Comparison of ENCODE assay signal across 8 cellular contexts in the genomic region with DNA sequence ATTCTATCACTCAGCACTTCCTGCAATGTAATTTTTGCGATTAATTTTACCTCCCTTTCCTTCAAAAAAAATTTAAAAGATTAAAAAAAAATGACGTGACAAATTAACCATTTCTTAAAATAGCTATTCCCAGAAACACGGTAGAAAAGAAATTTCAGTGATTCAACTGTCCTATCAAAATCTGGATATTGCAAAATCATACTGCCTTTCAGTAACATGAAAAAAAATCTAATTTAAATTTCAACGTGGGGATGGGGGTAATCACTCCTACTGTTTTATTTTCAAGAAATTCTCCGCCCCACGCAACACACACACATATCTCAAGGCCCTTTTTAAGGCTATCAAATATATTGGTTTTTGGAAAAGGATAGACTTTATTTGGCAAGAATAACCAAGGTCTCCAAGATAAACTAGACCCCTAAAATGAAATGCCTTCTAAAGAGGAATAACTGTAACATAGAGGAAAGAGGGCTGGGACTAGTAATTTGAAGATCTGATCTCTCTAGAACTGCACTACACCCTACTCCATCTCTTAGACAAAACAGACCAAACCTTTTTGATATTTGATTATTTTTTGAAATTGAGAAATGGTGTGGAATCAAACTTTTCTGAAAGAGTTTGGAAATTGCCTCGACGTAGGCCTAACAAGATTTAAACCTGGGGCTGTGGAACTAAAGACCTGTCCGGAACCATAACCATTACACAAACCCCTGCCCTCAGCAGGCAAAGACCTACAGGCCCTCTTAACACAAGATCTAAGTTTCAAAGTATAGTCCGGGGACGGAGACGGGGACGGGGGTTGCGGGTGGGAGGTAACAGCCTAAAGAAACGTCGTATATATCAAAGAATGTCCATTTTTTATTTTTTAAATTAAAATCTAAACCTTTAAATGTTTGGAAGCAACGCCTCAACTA. TPM values are rescaled to one million over a fixed set of nuclear protein-coding genes. Genes with fewer than 3 reads are reported as not detected.
DNase-seq lines count a peak whose midpoint lies in the region; ATAC-seq and TF ChIP-seq lines count a peak whose summit lies in the region.

No MANE protein-coding gene starts in this region.

- peak overlapping the region; percentile 93 for H3K4me3 Mint-ChIP-seq in T-helper 1 cell treated with Interleukin-12 subunit alpha and Interleukin-12 subunit beta and Interleukin-4 antibody, amounts not matched to agents 30 μg/mL and 1 μg/mL, for 36 hours

- no peak for DNase-seq in T-helper 1 cell
- DNase-seq in RWPE1 (ENCODE audit: low spot score) = peak; percentile 13
- no peak for DNase-seq in effector memory CD4-positive, alpha-beta T cell
- DNase-seq in posterior vena cava (ENCODE audit: low spot score) = no peak

- intact Hi-C loops in posterior vena cava (cut with DNase I) = no loop called here

- ATAC-seq in GM18867 (IDR thresholded peaks at IDR 0.05; ENCODE audit: unreplicated experiment) = no peak
- ATAC-seq in HG02798 (IDR thresholded peaks at IDR 0.05; ENCODE audit: poor library complexity, unreplicated experiment) = no peak

- peaks cover 9% of the 10 kb centered on the region for H3K36me3 Mint-ChIP-seq in T-helper 1 cell treated with Interleukin-12 subunit alpha and Interleukin-12 subunit beta and Interleukin-4 antibody, amounts not matched to agents 30 μg/mL and 1 μg/mL, for 36 hours (ENCODE audit: low read depth)

- H3K27ac ChIP-seq in RWPE1 (peak overlapping the region; percentile 94), muscle layer of duodenum (ENCODE audit: low read length) (peak overlapping the region; percentile 85)
- peak overlapping the region; percentile 83 for H3K27ac ChIP-seq in effector memory CD4-positive, alpha-beta T cell (ENCODE audit: insufficient read depth, low read length, poor library complexity, severe bottlenecking)

- no peaks in the 10 kb centered on the region for H3K9me3 Mint-ChIP-seq in T-helper 1 cell treated with Interleukin-12 subunit alpha and Interleukin-12 subunit beta and Interleukin-4 antibody, amounts not matched to agents 30 μg/mL and 1 μg/mL, for 36 hours

- CTCF ChIA-PET in RWPE1 (lab: Yijun Ruan, JAX) = interaction anchor here (0.8 kb wide), 1 partner anchor 9 kb away, joined by 5 read pairs; no protein-coding TSS in a partner anchor

- H3K4me3 ChIP-seq in effector memory CD4-positive, alpha-beta T cell (ENCODE audit: insufficient read depth, low read depth, low read length, poor library complexity, severe bottlenecking) = peak overlapping the region; percentile 96
- H3K4me3 ChIP-seq in muscle layer of duodenum (ENCODE audit: low read depth in 1 of 2, low read length in 2 of 2) = peak overlapping the region; percentile 67 to 81

- no peaks in the 10 kb centered on the region for H3K9me3 ChIP-seq in effector memory CD4-positive, alpha-beta T cell (ENCODE audit: control insufficient read depth, low read length)
- no peaks in the 10 kb centered on the region for H3K9me3 ChIP-seq in muscle layer of duodenum (ENCODE audit: control insufficient read depth in 1 of 2, low read length in 2 of 2)

- H3K4me1 ChIP-seq in effector memory CD4-positive, alpha-beta T cell (ENCODE audit: control insufficient read depth, insufficient read depth, low read length, poor library complexity, severe bottlenecking) = peaks cover 12% of the 10 kb centered on the region
- H3K4me1 ChIP-seq in muscle layer of duodenum (ENCODE audit: control insufficient read depth in 1 of 2, insufficient read depth in 2 of 2, low read length in 2 of 2) = peaks cover 8 to 14% of the 10 kb centered on the region in 2 donors

- peak overlapping the region; percentile 93 for H3K27ac Mint-ChIP-seq in T-helper 1 cell treated with Interleukin-12 subunit alpha and Interleukin-12 subunit beta and Interleukin-4 antibody, amounts not matched to agents 30 μg/mL and 1 μg/mL, for 36 hours

- no peaks in the 10 kb centered on the region for H3K36me3 ChIP-seq in effector memory CD4-positive, alpha-beta T cell (ENCODE audit: control insufficient read depth, insufficient read depth, low read length)
- peaks cover 4 to 9% of the 10 kb centered on the region in 2 donors for H3K36me3 ChIP-seq in muscle layer of duodenum (ENCODE audit: control insufficient read depth in 1 of 2, insufficient read depth in 2 of 2, low read length in 2 of 2)

- H3K4me1 Mint-ChIP-seq in T-helper 1 cell treated with Interleukin-12 subunit alpha and Interleukin-12 subunit beta and Interleukin-4 antibody, amounts not matched to agents 30 μg/mL and 1 μg/mL, for 36 hours (ENCODE audit: low read depth) = peaks cover 23% of the 10 kb centered on the region

- TF ChIP-seq CTCF in RWPE1 (conservative IDR thresholded peaks at IDR 0.05; ENCODE audit: low read depth) = no peak

- H3K27me3 ChIP-seq in effector memory CD4-positive, alpha-beta T cell (replicated peaks; ENCODE audit: control insufficient read depth, insufficient read depth, low read length, poor library complexity, severe bottlenecking) = no peaks in the 10 kb centered on the region
- no peaks in the 10 kb centered on the region for H3K27me3 ChIP-seq in muscle layer of duodenum (ENCODE audit: low read depth, low read length)

- POLR2A ChIA-PET in RWPE1 (lab: Yijun Ruan, JAX; ENCODE audit: low non-redundant PET) = no interaction called here

- H3K27me3 Mint-ChIP-seq in T-helper 1 cell treated with Interleukin-12 subunit alpha and Interleukin-12 subunit beta and Interleukin-4 antibody, amounts not matched to agents 30 μg/mL and 1 μg/mL, for 36 hours (ENCODE audit: low read depth) = no peaks in the 10 kb centered on the region

RNA-seq across cellular contexts. Expression of a gene that starts 0.9 kb away (rescaled TPM):
- total RNA-seq in posterior vena cava = 10 to 100 TPM; 47.3 to 51.2 TPM

RNA-seq across cellular contexts. Expression of a gene that starts 11.5 kb away (rescaled TPM):
- total RNA-seq in posterior vena cava = not detected

RNA-seq across cellular contexts. Expression of a gene that starts 50.7 kb away (rescaled TPM):
- total RNA-seq in posterior vena cava = 10 to 100 TPM; 26.4 to 26.8 TPM
